ENCODE assay signal across 12 cellular contexts in genomic region chr4:54571293-54571723, GRCh38.
"Had no signal": no experiment of that assay in that cellular context is flagged by ENCODE, and none has a peak within 500 bp of the region (broad histone marks: within the 10 kb centered on the region; RNA-seq: fewer than 3 reads in every experiment).

No MANE protein-coding gene starts in this region.

- H3K4me1 ChIP-seq: adrenal gland had no signal

- H3K27ac ChIP-seq: adrenal gland, epithelial cell of prostate had no signal

- H3K27me3 ChIP-seq: adrenal gland had no signal

- H3K4me3 ChIP-seq: adrenal gland had no signal

- H3K9me3 ChIP-seq: adrenal gland had no signal

- DNase-seq: activated CD4-positive, alpha-beta T cell treated with anti-CD3 and anti-CD28 coated beads, Interleukin-2, amount 50 U/mL, for 1 hour; activated CD4-positive, CD25-positive, alpha-beta regulatory T cell; activated naive CD4-positive, alpha-beta T cell treated with anti-CD3 and anti-CD28 coated beads, Interleukin-2, amount 50 U/mL, for 16 hours; activated T-cell treated with anti-CD3 and anti-CD28 coated beads, Interleukin-2, amount 50 U/mL, for 1 hour; adrenal gland; effector memory CD4-positive, alpha-beta T cell; stimulated activated CD4-positive, alpha-beta T cell treated with anti-CD3 and anti-CD28 coated beads, Interleukin-12 subunit alpha, Interleukin-12 subunit beta, amount 100 ng/mL, for 4 hours; stimulated activated naive CD4-positive, alpha-beta T cell; T-helper 1 cell; trophoblast cell had no signal

- ATAC-seq: sciatic nerve had no signal

- H3K36me3 ChIP-seq: adrenal gland had no signal
